Comparison of ENCODE assay signal across 22 cellular contexts in genomic region chr20:44402391-44403193, GRCh38. TPM values are rescaled to one million over a fixed set of nuclear protein-coding genes. Genes with fewer than 3 reads are reported as not detected.
DNase-seq lines count a peak whose midpoint lies in the region; ATAC-seq and TF ChIP-seq lines count a peak whose summit lies in the region.
"Had no signal": no experiment of that assay in that cellular context is flagged by ENCODE, and none has a peak within 500 bp of the region (broad histone marks: within the 10 kb centered on the region; RNA-seq: fewer than 3 reads in every experiment).

No MANE protein-coding gene starts in this region.

- H3K36me3 ChIP-seq in duodenal mucosa (ENCODE audit: control insufficient read depth in 1 of 2, insufficient read depth in 2 of 2, low read length in 2 of 2) (peaks cover 6 to 17% of the 10 kb centered on the region in 2 donors), mucosa of descending colon (ENCODE audit: low read depth) (no peaks in the 10 kb centered on the region), transverse colon (no peaks in the 10 kb centered on the region)
- H3K36me3 ChIP-seq: WERI-Rb-1 had no signal

- no peak for TF ChIP-seq POLR2A in transverse colon (IDR thresholded peaks at IDR 0.05)

- H3K4me1 ChIP-seq in duodenal mucosa (ENCODE audit: control insufficient read depth in 1 of 2, insufficient read depth in 2 of 2, low read length in 2 of 2) (peaks cover 38 to 54% of the 10 kb centered on the region in 2 donors), mucosa of descending colon (ENCODE audit: low read depth) (peaks cover 22% of the 10 kb centered on the region), transverse colon (peaks cover 0 to 40% (median 28%) of the 10 kb centered on the region in 4 donors)

- H3K4me3 ChIP-seq in duodenal mucosa (ENCODE audit: low read depth in 1 of 2, low read length in 2 of 2), result peak overlapping the region; percentile 84 to 96
- peak overlapping the region; percentile 46 for H3K4me3 ChIP-seq in mucosa of descending colon
- peak overlapping the region; percentile 11 to 45 (median 40) for H3K4me3 ChIP-seq in transverse colon

- H3K27me3 ChIP-seq in duodenal mucosa (ENCODE audit: control insufficient read depth in 1 of 2, insufficient read depth in 2 of 2, low read length in 2 of 2) (no peaks in the 10 kb centered on the region), transverse colon (no peaks in the 10 kb centered on the region)

- in situ Hi-C loops in transverse colon (cut with MboI; ENCODE audit: low pct_ligation_motif_present in 1 of 4, low pct_unique_long_range_greater_than_20kb in 1 of 4, low sequenced_read_pairs in 3 of 4), result no loop called here

- no peaks in the 10 kb centered on the region for H3K9me3 ChIP-seq in duodenal mucosa (ENCODE audit: control insufficient read depth in 1 of 2, low read length in 2 of 2)
- H3K9me3 ChIP-seq in mucosa of descending colon, result no peaks in the 10 kb centered on the region
- H3K9me3 ChIP-seq in transverse colon, result no peaks in the 10 kb centered on the region

- DNase-seq in DMS53 (lab: John Stamatoyannopoulos, UW) (peak; percentile 62), DMS53 treated with DMSO at 0.1 percent for 48 hours (lab: John Stamatoyannopoulos, UW; ENCODE audit: unreplicated experiment) (no peak), mucosa of descending colon (peak in 2 of 3 donors; percentile 55 to 65), transverse colon (peak; percentile 40), RKO (ENCODE audit: low spot score) (no peak), NCI-H2081 (lab: John Stamatoyannopoulos, UW) (no peak)
- DNase-seq: activated CD4-positive, alpha-beta memory T cell treated with anti-CD3 and anti-CD28 coated beads for 36 hours; activated gamma-delta T cell; dermis blood vessel endothelial cell; foreskin fibroblast; NCI-H187; NCI-H446 treated with DMSO at 0.1 percent for 48 hours; NK-92 treated with Interleukin-12 subunit alpha and Interleukin-12 subunit beta, amount 100 ng/mL, for 24 hours; stimulated activated CD4-positive, alpha-beta T cell treated with anti-CD3 and anti-CD28 coated beads, Interleukin-12 subunit alpha, Interleukin-12 subunit beta, amount 100 ng/mL, for 4 hours; WERI-Rb-1 had no signal

- H3K27ac ChIP-seq in duodenal mucosa (ENCODE audit: low read depth, low read length) (peak overlapping the region; percentile 90), transverse colon (peak overlapping the region; percentile 68 to 89 (median 78))
- H3K27ac ChIP-seq: 22Rv1, WERI-Rb-1 had no signal

- intact Hi-C loops in mucosa of descending colon (cut with DNase I, micrococcal nuclease) (no loop called here), transverse colon (cut with DNase I; ENCODE audit: low total_unique reads) (no loop called here)

- H3K9ac ChIP-seq in duodenal mucosa (ENCODE audit: low read depth in 1 of 2, low read length in 2 of 2), result peak overlapping the region; percentile 94 to 99

- no peak for TF ChIP-seq EP300 in transverse colon (IDR thresholded peaks at IDR 0.05; ENCODE audit: low read depth)

- TF ChIP-seq CTCF in mucosa of descending colon (IDR thresholded peaks at IDR 0.05), result no peak
- TF ChIP-seq CTCF in transverse colon (IDR thresholded peaks at IDR 0.05), result no peak

- WGBS in transverse colon (ENCODE audit: low coverage in 1 of 2), 2 donors, result 33 to 53% methylated on average over 5 to 18 of the region's 18 CpGs

- ATAC-seq in mucosa of descending colon (peak; percentile 0), GM21528 (IDR thresholded peaks at IDR 0.05; ENCODE audit: low FRiP score, unreplicated experiment) (no peak)

RNA-seq across cellular contexts. Expression of gene HNF4A, which starts 47.1 kb away (rescaled TPM):
- 100 to 1,000 TPM; 125 to 332 (median 237) TPM for total RNA-seq in mucosa of descending colon
- 100 to 1,000 TPM; 173 to 471 (median 252) TPM for total RNA-seq in transverse colon
- total RNA-seq: activated CD4-positive, alpha-beta memory T cell treated with anti-CD3 and anti-CD28 coated beads for 36 hours; bronchial epithelial cell; dermis blood vessel endothelial cell; pulmonary artery endothelial cell; T-helper 2 cell treated with Interferon-gamma antibody and Interleukin-4, amounts not matched to agents 100 ng/mL and 5 ng/mL, for 36 hours; urinary bladder had no signal

Comparison
In these comparisons a context has a peak if more than half of its experiments do, and no peak if none do; other contexts are left out.
1. DNase-seq: peak in DMS53 (single experiment), mucosa of descending colon (2 of 3) and transverse colon (single experiment); none in DMS53 treated with DMSO at 0.1 percent for 48 hours (single experiment), RKO (single experiment) and NCI-H2081 (0 of 2).
2. Peak in every context shown above with its lines, with median percentiles within 50 percentile points of each other: H3K4me3 ChIP-seq.